Comparison of ENCODE assay signal across 9 cellular contexts in genomic region chr6:9540126-9540525, GRCh38.
"Had no signal": no experiment of that assay in that cellular context is flagged by ENCODE, and none has a peak within 500 bp of the region (broad histone marks: within the 10 kb centered on the region; RNA-seq: fewer than 3 reads in every experiment).

No MANE protein-coding gene starts in this region.

- H3K36me3 ChIP-seq: breast epithelium, esophagus muscularis mucosa, heart left ventricle, left ventricle myocardium inferior, upper lobe of left lung had no signal

- ATAC-seq: heart left ventricle, psoas muscle had no signal

- H3K27me3 ChIP-seq: breast epithelium, esophagus muscularis mucosa, upper lobe of left lung had no signal

- H3K27ac ChIP-seq: breast epithelium, esophagus muscularis mucosa, heart left ventricle, left ventricle myocardium inferior, psoas muscle, upper lobe of left lung had no signal

- H3K4me3 ChIP-seq: breast epithelium, esophagus muscularis mucosa, heart left ventricle, left ventricle myocardium inferior, psoas muscle, upper lobe of left lung had no signal

- DNase-seq: activated CD4-positive, alpha-beta T cell treated with anti-CD3 and anti-CD28 coated beads for 48 hours; heart left ventricle; left ventricle myocardium inferior; psoas muscle; stimulated activated CD4-positive, alpha-beta T cell treated with anti-CD3 and anti-CD28 coated beads, Interleukin-4, amount 100 ng/mL, for 1 hour; stimulated activated CD8-positive, alpha-beta memory T cell treated with anti-CD3 and anti-CD28 coated beads, Interleukin-4, amount 100 ng/mL, for 48 hours; upper lobe of left lung had no signal

- H3K4me1 ChIP-seq: breast epithelium, esophagus muscularis mucosa, heart left ventricle, left ventricle myocardium inferior, psoas muscle, upper lobe of left lung had no signal

- H3K9me3 ChIP-seq: breast epithelium, esophagus muscularis mucosa, heart left ventricle, left ventricle myocardium inferior, psoas muscle, upper lobe of left lung had no signal
